Comparison of ENCODE assay signal across 25 cellular contexts in the genomic region with DNA sequence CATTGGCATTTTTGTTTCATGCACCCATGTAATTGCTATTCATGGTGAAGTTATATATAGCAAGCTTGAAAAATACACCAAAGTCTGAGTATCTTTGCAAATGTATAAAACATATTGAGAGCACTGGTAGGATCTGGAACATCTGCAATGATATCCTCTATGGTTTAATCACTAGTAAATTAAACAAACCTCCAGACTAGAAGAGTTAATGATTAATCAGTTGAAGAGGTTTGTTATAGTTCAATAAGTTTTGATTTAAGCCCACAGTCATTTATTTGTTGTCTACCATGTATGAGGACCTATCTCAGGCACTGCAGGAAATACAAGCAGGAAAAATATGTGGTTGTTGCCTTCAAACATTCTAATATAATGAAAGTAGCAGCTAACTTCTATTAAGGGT. TPM values are rescaled to one million over a fixed set of nuclear protein-coding genes. Genes with fewer than 3 reads are reported as not detected.
DNase-seq lines count a peak whose midpoint lies in the region; ATAC-seq, FAIRE-seq and TF ChIP-seq lines count a peak whose summit lies in the region.
"Had no signal": no experiment of that assay in that cellular context is flagged by ENCODE, and none has a peak within 500 bp of the region (broad histone marks: within the 10 kb centered on the region; RNA-seq: fewer than 3 reads in every experiment).

No MANE protein-coding gene starts in this region.

- peak; percentile 68 for FAIRE-seq in pancreas (lab: Jason Lieb, UNC)
- FAIRE-seq: colon had no signal

- DNase-seq in CD14-positive monocyte (ENCODE audit: low spot score) = no peak
- no peak for DNase-seq in activated B cell treated with CpG ODN at 0.5 μM for 24 hours
- DNase-seq in pancreas = no peak
- no peak for DNase-seq in NCI-H2107 (lab: John Stamatoyannopoulos, UW)
- DNase-seq in stimulated activated naive CD4-positive, alpha-beta T cell treated with Interleukin-2 at 50 U/mL for 16 hours (lab: John Stamatoyannopoulos, UW) = no peak
- DNase-seq in SW480 (ENCODE audit: low spot score) = no peak
- DNase-seq: activated CD4-positive, alpha-beta T cell treated with anti-CD3 and anti-CD28 coated beads, Interleukin-2, amount 10 ng/mL, durations not matched to agents 24 days and 14 days; activated effector memory CD4-positive, alpha-beta T cell treated with Interleukin-2 at 50 U/mL for 16 hours; effector CD8-positive, alpha-beta T cell; H9; mammary epithelial cell; NCI-H1436; nephron progenitor cell; ovary; SIG-M5 had no signal

- H3K4me1 Mint-ChIP-seq in CD14-positive monocyte (peaks cover 82% of the 10 kb centered on the region), IgD-negative memory B cell (peaks cover 43 to 74% (median 55%) of the 10 kb centered on the region in 3 donors), activated B cell treated with CpG ODN at 0.5 μM for 24 hours (peaks cover 82% of the 10 kb centered on the region)
- H3K4me1 Mint-ChIP-seq: H9, nephron progenitor cell had no signal

- peaks cover 0 to 5% (median 0%) of the 10 kb centered on the region in 3 donors for H3K4me1 ChIP-seq in pancreas
- H3K4me1 ChIP-seq: breast epithelium, transverse colon had no signal

- no peaks in the 10 kb centered on the region for H3K9me3 ChIP-seq in pancreas
- H3K9me3 ChIP-seq: breast epithelium, ovary, transverse colon had no signal

- POLR2A ChIA-PET in activated B cell treated with CpG ODN at 0.5 μM for 24 hours (lab: Charles Lee) = interaction anchor here (0.8 to 3.3 kb wide), 11 partner anchors 10 to 50 kb away, joined by 3 to 23 read pairs (median 6); a partner anchor contains a TSS

- peaks cover 83 to 91% of the 10 kb centered on the region in 2 donors for H3K36me3 Mint-ChIP-seq in CD14-positive monocyte
- peaks cover 6% of the 10 kb centered on the region for H3K36me3 Mint-ChIP-seq in IgD-negative memory B cell
- H3K36me3 Mint-ChIP-seq in activated B cell treated with CpG ODN at 0.5 μM for 24 hours (ENCODE audit: low read depth) = peaks cover 86% of the 10 kb centered on the region
- H3K36me3 Mint-ChIP-seq: activated naive CD8-positive, alpha-beta T cell; T-cell had no signal

- no peak overlapping the region for H3K27ac ChIP-seq in pancreas
- H3K27ac ChIP-seq: breast epithelium, hepatocyte, ovary, transverse colon had no signal

- ATAC-seq in activated B cell treated with CpG ODN at 0.5 μM for 24 hours (ENCODE audit: low read depth) (no peak), pancreas (no peak), HG03378 (IDR thresholded peaks at IDR 0.05; ENCODE audit: unreplicated experiment) (no peak)

- no peaks in the 10 kb centered on the region for H3K27me3 Mint-ChIP-seq in CD14-positive monocyte (ENCODE audit: low read depth in 3 of 3)
- H3K27me3 Mint-ChIP-seq in IgD-negative memory B cell = no peaks in the 10 kb centered on the region
- no peaks in the 10 kb centered on the region for H3K27me3 Mint-ChIP-seq in activated B cell treated with CpG ODN at 0.5 μM for 24 hours
- H3K27me3 Mint-ChIP-seq: activated CD4-positive, alpha-beta T cell treated with anti-CD3 and anti-CD28 coated beads, Interleukin-2, amount 10 ng/mL, durations not matched to agents 24 days and 14 days; activated naive CD8-positive, alpha-beta T cell had no signal

- intact Hi-C loops in CD14-positive monocyte (cut with micrococcal nuclease) = no loop called here
- intact Hi-C loops in activated B cell treated with CpG ODN at 0.5 μM for 24 hours (cut with micrococcal nuclease) = loop anchor here (2.0 kb wide), 3 partner anchors 14 to 28 kb away; no protein-coding TSS in a partner anchor
- intact Hi-C loops in pancreas (cut with DNase I) = no loop called here

- H3K36me3 ChIP-seq in pancreas = no peaks in the 10 kb centered on the region
- H3K36me3 ChIP-seq: breast epithelium, ovary, transverse colon had no signal

- CTCF ChIA-PET in activated B cell treated with CpG ODN at 0.5 μM for 24 hours (lab: Charles Lee) = interaction anchor here (1.4 to 1.9 kb wide), 3 partner anchors 21 to 51 kb away, joined by 3 to 7 read pairs (median 6); no protein-coding TSS in a partner anchor

- H3K4me3 Mint-ChIP-seq in CD14-positive monocyte = no peak overlapping the region
- H3K4me3 Mint-ChIP-seq in IgD-negative memory B cell = peak overlapping the region; percentile 15 to 89 (median 64)
- peak overlapping the region; percentile 28 for H3K4me3 Mint-ChIP-seq in activated B cell treated with CpG ODN at 0.5 μM for 24 hours
- H3K4me3 Mint-ChIP-seq: activated CD4-positive, alpha-beta T cell treated with anti-CD3 and anti-CD28 coated beads, Interleukin-2, amount 10 ng/mL, durations not matched to agents 24 days and 14 days; activated naive CD8-positive, alpha-beta T cell; H9; nephron progenitor cell; T-cell had no signal

- H3K27me3 ChIP-seq in pancreas = peaks cover 0 to 6% (median 0%) of the 10 kb centered on the region in 4 donors
- H3K27me3 ChIP-seq: hepatocyte, ovary, transverse colon had no signal

- H3K9me3 Mint-ChIP-seq in CD14-positive monocyte = no peaks in the 10 kb centered on the region
- H3K9me3 Mint-ChIP-seq in IgD-negative memory B cell = no peaks in the 10 kb centered on the region
- H3K9me3 Mint-ChIP-seq in activated B cell treated with CpG ODN at 0.5 μM for 24 hours = no peaks in the 10 kb centered on the region
- H3K9me3 Mint-ChIP-seq: activated CD4-positive, alpha-beta T cell treated with anti-CD3 and anti-CD28 coated beads, Interleukin-2, amount 10 ng/mL, durations not matched to agents 24 days and 14 days; T-cell had no signal

- TF ChIP-seq CTCF in CD14-positive monocyte (IDR thresholded peaks at IDR 0.05) (no peak), activated B cell treated with CpG ODN at 0.5 μM for 24 hours (IDR thresholded peaks at IDR 0.05) (no peak), pancreas (IDR thresholded peaks at IDR 0.05) (no peak)

- H3K27ac Mint-ChIP-seq in CD14-positive monocyte = peak overlapping the region; percentile 80 to 93 (median 81)
- peak overlapping the region in 2 of 3 donors; percentile 9 to 74 for H3K27ac Mint-ChIP-seq in IgD-negative memory B cell
- peak overlapping the region; percentile 79 for H3K27ac Mint-ChIP-seq in activated B cell treated with CpG ODN at 0.5 μM for 24 hours
- H3K27ac Mint-ChIP-seq: activated CD4-positive, alpha-beta T cell treated with anti-CD3 and anti-CD28 coated beads, Interleukin-2, amount 10 ng/mL, durations not matched to agents 24 days and 14 days; activated naive CD8-positive, alpha-beta T cell; H9; nephron progenitor cell had no signal

- no peak overlapping the region for H3K4me3 ChIP-seq in pancreas
- H3K4me3 ChIP-seq: breast epithelium, hepatocyte, ovary, smooth muscle cell, transverse colon had no signal

RNA-seq across cellular contexts. Expression of a gene that starts 16.4 kb away (rescaled TPM):
- polyA plus RNA-seq in CD14-positive monocyte (100 to 1,000 TPM; 842 to 851 TPM), IgD-negative memory B cell (122 TPM), pancreas (1 to 10 TPM in 1 of 2 donors, under 1 TPM in 1; 0.80 to 1.1 TPM)
- total RNA-seq in activated B cell treated with CpG ODN at 0.5 μM for 24 hours (155 and 165 TPM in 2 replicates), pancreas (10 to 100 TPM in 3 of 6 donors, 1 to 10 TPM in 3; 1.5 to 38.3 (median 7.6) TPM)
- total RNA-seq: activated CD4-positive, alpha-beta T cell treated with anti-CD3 and anti-CD28 coated beads, Interleukin-2, amount 10 ng/mL, durations not matched to agents 24 days and 14 days; activated CD8-positive, alpha-beta memory T cell treated with anti-CD3 and anti-CD28 coated beads for 36 hours; smooth muscle cell had no signal
- polyA plus RNA-seq: hepatocyte, smooth muscle cell had no signal

RNA-seq across cellular contexts. Expression of a gene that starts 51.1 kb away (rescaled TPM):
- polyA plus RNA-seq in CD14-positive monocyte (10 to 100 TPM; 15.2 to 21.9 TPM), IgD-negative memory B cell (29.1 TPM), pancreas (10 to 100 TPM in 1 of 2 donors, 1 to 10 TPM in 1; 8.5 to 18.8 TPM)
- total RNA-seq in activated B cell treated with CpG ODN at 0.5 μM for 24 hours (17.7 and 19.1 TPM in 2 replicates), pancreas (10 to 100 TPM in 1 of 6 donors, 1 to 10 TPM in 5; 5.0 to 11.3 (median 6.8) TPM)

Comparison
In these comparisons a context has a peak if more than half of its experiments do, and no peak if none do; other contexts are left out.
1. H3K4me3 Mint-ChIP-seq: peak in IgD-negative memory B cell (4 of 4) and activated B cell treated with CpG ODN at 0.5 μM for 24 hours (single experiment); none in CD14-positive monocyte (0 of 2).
2. RNA of a gene that starts 16.4 kb away (polyA plus RNA-seq): 842 to 851 TPM in CD14-positive monocyte and 122 TPM in IgD-negative memory B cell (single experiment); 0.80 to 1.1 TPM in pancreas; every median in the first group is over 10 times any median in the second.
3. Peak in every context shown above with its lines, with median percentiles within 50 percentile points of each other: H3K27ac Mint-ChIP-seq.